In genomic region chr12:69991683-69992297, GRCh38 we compare ENCODE assay signal across 1 cellular context.
TF ChIP-seq lines count a peak whose summit lies in the region.

No MANE protein-coding gene starts in this region.

TF ChIP-seq in IMR-90, 13 proteins besides CTCF, POLR2A, EP300 and RAD21 (continued from another document):
- TF ChIP-seq ELK1 (IDR thresholded peaks at IDR 0.05; ENCODE audit: borderline replicate concordance, low read depth, low read length) (no peak), BHLHE40 (IDR thresholded peaks at IDR 0.05; ENCODE audit: low read depth, low read length) (no peak)
